Comparison of ENCODE assay signal across 29 cellular contexts in genomic region chr6:4756247-4756646, GRCh38.
"Had no signal": no experiment of that assay in that cellular context is flagged by ENCODE, and none has a peak within 500 bp of the region (broad histone marks: within the 10 kb centered on the region; RNA-seq: fewer than 3 reads in every experiment).

No MANE protein-coding gene starts in this region.

- H3K4me3 ChIP-seq: coronary artery, esophagus squamous epithelium, left lung, right lobe of liver, suprapubic skin, transverse colon, upper lobe of right lung, uterus had no signal

- H3K36me3 ChIP-seq: esophagus squamous epithelium, left lung, right lobe of liver, suprapubic skin, transverse colon, upper lobe of right lung, uterus had no signal

- H3K9me3 ChIP-seq: esophagus squamous epithelium, left lung, right lobe of liver, suprapubic skin, transverse colon, upper lobe of right lung, uterus had no signal

- FAIRE-seq: endometrium, small intestine had no signal

- H3K27me3 ChIP-seq: esophagus squamous epithelium, right lobe of liver, suprapubic skin, transverse colon, upper lobe of right lung, uterus had no signal

- H3K4me1 ChIP-seq: esophagus squamous epithelium, left lung, right lobe of liver, suprapubic skin, transverse colon, upper lobe of right lung, uterus had no signal

- DNase-seq: dermis blood vessel endothelial cell; effector memory CD8-positive, alpha-beta T cell; erythroblast; esophagus squamous epithelium; foreskin melanocyte; glutamatergic neuron; hypothalamus; immature natural killer cell; islet precursor cell; left lung; mesendoderm; midbrain; naive thymus-derived CD4-positive, alpha-beta T cell; nucleus accumbens; retina; right lobe of liver; small intestine; stimulated activated CD4-positive, alpha-beta T cell treated with anti-CD3 and anti-CD28 coated beads, Interleukin-12 subunit alpha, Interleukin-12 subunit beta, amount 100 ng/mL, for 4 hours; stimulated activated CD4-positive, alpha-beta T cell treated with anti-CD3 and anti-CD28 coated beads, Interleukin-1b, Interleukin-23, amount 100 ng/mL, for 48 hours; stimulated activated CD4-positive, alpha-beta T cell treated with anti-CD3 and anti-CD28 coated beads, Interleukin-4, amount 100 ng/mL, for 1 hour; stimulated activated CD8-positive, alpha-beta memory T cell treated with anti-CD3 and anti-CD28 coated beads, Interleukin-4, amount 100 ng/mL, for 48 hours; stimulated activated naive CD4-positive, alpha-beta T cell; stimulated activated naive CD8-positive, alpha-beta T cell treated with anti-CD3 and anti-CD28 coated beads, Interleukin-15, amount 100 ng/mL, for 72 hours; transverse colon; upper lobe of right lung; uterus had no signal

- H3K27ac ChIP-seq: coronary artery, esophagus squamous epithelium, left lung, right lobe of liver, suprapubic skin, transverse colon, upper lobe of right lung, uterus had no signal
